Comparison of ENCODE assay signal across 8 cellular contexts in genomic region chr19:6862673-6863078, GRCh38. TPM values are rescaled to one million over a fixed set of nuclear protein-coding genes. Genes with fewer than 3 reads are reported as not detected.
DNase-seq lines count a peak whose midpoint lies in the region; ATAC-seq, FAIRE-seq and TF ChIP-seq lines count a peak whose summit lies in the region.

No MANE protein-coding gene starts in this region.

- intact Hi-C loops in breast epithelium (cut with DNase I; ENCODE audit: low total_unique reads): no loop called here

- H3K27me3 ChIP-seq in breast epithelium (no peaks in the 10 kb centered on the region), keratinocyte (ENCODE audit: control insufficient read depth, extremely low read depth, insufficient read depth, low read length) (no peaks in the 10 kb centered on the region)

- TF ChIP-seq POLR2A in breast epithelium (IDR thresholded peaks at IDR 0.05): no peak

- peak; percentile 85 for FAIRE-seq in keratinocyte (lab: Jason Lieb, UNC)

- peak; percentile 68 for ATAC-seq in HG02571 (IDR thresholded peaks at IDR 0.05; ENCODE audit: unreplicated experiment)
- ATAC-seq in HG02970 (IDR thresholded peaks at IDR 0.05; ENCODE audit: low FRiP score, unreplicated experiment): no peak

- no peaks in the 10 kb centered on the region for H3K79me2 ChIP-seq in keratinocyte (ENCODE audit: control insufficient read depth, insufficient read depth, low read length)

- DNase-seq in GF-D8 (lab: John Stamatoyannopoulos, UW) (peak; percentile 59), NCI-H2196 treated with DMSO at 0.1 percent for 48 hours (lab: John Stamatoyannopoulos, UW; ENCODE audit: unreplicated experiment) (peak; percentile 73), breast epithelium (ENCODE audit: low spot score in 2 of 2) (peak; percentile 73 to 76), keratinocyte (ENCODE audit: low read depth, low spot score) (peak; percentile 26)
- DNase-seq in stimulated activated CD4-positive, alpha-beta T cell treated with anti-CD3 and anti-CD28 coated beads, Interleukin-1b, Interleukin-23, amount 100 ng/mL, for 1 hour (ENCODE audit: low read depth in 2 of 2): peak; percentile 82

- H3K36me3 ChIP-seq in breast epithelium: no peaks in the 10 kb centered on the region
- H3K36me3 ChIP-seq in keratinocyte (ENCODE audit: control insufficient read depth in 2 of 2, extremely low read depth in 1 of 2, insufficient read depth in 2 of 2, low read length in 2 of 2): no peaks in the 10 kb centered on the region

- H3K4me2 ChIP-seq in keratinocyte (ENCODE audit: control insufficient read depth, extremely low read depth, insufficient read depth, low read depth, low read length): peak overlapping the region; percentile 32

- H3K9ac ChIP-seq in keratinocyte (ENCODE audit: control insufficient read depth, extremely low read depth, insufficient read depth, low read length): no peak overlapping the region

- peak; percentile 76 for TF ChIP-seq CTCF in WI38 (IDR thresholded peaks at IDR 0.05; ENCODE audit: low read depth, low read length)
- peak; percentile 84 to 96 (median 93) for TF ChIP-seq CTCF in breast epithelium (IDR thresholded peaks at IDR 0.05)
- peak; percentile 89 to 98 (median 92) for TF ChIP-seq CTCF in keratinocyte (optimal IDR thresholded peaks at IDR 0.05 in 1 of 3, IDR thresholded peaks at IDR 0.05 in 1 of 3, conservative IDR thresholded peaks at IDR 0.05 in 1 of 3; ENCODE audit: extremely low read depth in 1 of 3, insufficient read depth in 2 of 3, low read length in 3 of 3)

- H3K9me1 ChIP-seq in keratinocyte (ENCODE audit: control insufficient read depth, extremely low read depth, insufficient read depth, low read length): no peaks in the 10 kb centered on the region

- H3K4me3 ChIP-seq in WI38 (ENCODE audit: low read depth, low read length): no peak overlapping the region
- H3K4me3 ChIP-seq in breast epithelium: peak overlapping the region in 2 of 3 donors; percentile 39 to 48
- no peak overlapping the region for H3K4me3 ChIP-seq in keratinocyte (ENCODE audit: control insufficient read depth in 2 of 3, extremely low read depth in 1 of 3, insufficient read depth in 2 of 3, low read depth in 1 of 3, low read length in 3 of 3)

- H3K9me3 ChIP-seq in breast epithelium (no peaks in the 10 kb centered on the region), keratinocyte (ENCODE audit: control insufficient read depth, low read depth, low read length) (no peaks in the 10 kb centered on the region)

- H2AFZ ChIP-seq in keratinocyte (ENCODE audit: control insufficient read depth, low read length): peak overlapping the region; percentile 12

- H3K27ac ChIP-seq in breast epithelium: no peak overlapping the region
- H3K27ac ChIP-seq in keratinocyte (ENCODE audit: control insufficient read depth, insufficient read depth, low read length): no peak overlapping the region

- no peaks in the 10 kb centered on the region for H4K20me1 ChIP-seq in keratinocyte (ENCODE audit: control insufficient read depth, extremely low read depth, insufficient read depth, low read length)

- H3K4me1 ChIP-seq in breast epithelium: no peaks in the 10 kb centered on the region
- H3K4me1 ChIP-seq in keratinocyte (ENCODE audit: control insufficient read depth, extremely low read depth, insufficient read depth, low read length): peaks cover 2% of the 10 kb centered on the region

- dilution Hi-C loops in keratinocyte (cut with MboI; ENCODE audit: extremely low pct_ligation_motif_present, low sequenced_read_pairs): no loop called here

RNA-seq across cellular contexts. Expression of gene ADGRE1, which starts 24.7 kb away (rescaled TPM):
- total RNA-seq in breast epithelium: under 1 TPM in 2 of 3 donors, not detected in 1; 0.33 to 0.44 TPM
- polyA plus RNA-seq in keratinocyte: 0.04 TPM in 1 of 3 replicates, not detected in the others
- polyA plus RNA-seq in keratinocyte (2011; ENCODE audit: low read depth): not detected
- not detected in 2 replicates for polyA plus RNA-seq in keratinocyte (2011; cell fraction: cytosol; rRNA removed)
- polyA plus RNA-seq in keratinocyte (2011; cell fraction: nucleus; rRNA removed): not detected in 2 replicates
- polyA plus RNA-seq in keratinocyte (2012; ENCODE audit: low replicate concordance): not detected in 2 replicates
- not detected in 3 replicates for polyA minus RNA-seq in keratinocyte
- polyA minus RNA-seq in keratinocyte (2011; cell fraction: cytosol; rRNA and poly(A)+ RNA removed): not detected
- polyA minus RNA-seq in keratinocyte (2011; cell fraction: nucleus; rRNA and poly(A)+ RNA removed): not detected in 2 replicates

Comparison
In these comparisons a context has a peak if more than half of its experiments do, and no peak if none do; other contexts are left out.
1. DNase-seq: peak in every context shown above with its lines; median percentile 82 in stimulated activated CD4-positive, alpha-beta T cell treated with anti-CD3 and anti-CD28 coated beads, Interleukin-1b, Interleukin-23, amount 100 ng/mL, for 1 hour; 74 in breast epithelium; 73 in NCI-H2196 treated with DMSO at 0.1 percent for 48 hours; 59 in GF-D8; 26 in keratinocyte.
2. H3K4me3 ChIP-seq: peak in breast epithelium (2 of 3); none in WI38 (single experiment) and keratinocyte (0 of 3).
3. Peak in every context shown above with its lines, with median percentiles within 50 percentile points of each other: CTCF ChIP-seq.